ENCODE assay signal across 6 cellular contexts in genomic region chr11:65353900-65354264, GRCh38. TPM values are rescaled to one million over a fixed set of nuclear protein-coding genes. Genes with fewer than 3 reads are reported as not detected.
DNase-seq lines count a peak whose midpoint lies in the region; ATAC-seq and TF ChIP-seq lines count a peak whose summit lies in the region.

No MANE protein-coding gene starts in this region.

- peak; percentile 0 for ATAC-seq in mucosa of descending colon

- peak overlapping the region; percentile 55 for H3K9ac ChIP-seq in adipocyte (ENCODE audit: low read length)

- H3K36me3 ChIP-seq in adipocyte (ENCODE audit: control insufficient read depth, insufficient read depth, low read length, severe bottlenecking) (peaks cover 44% of the 10 kb centered on the region), mucosa of descending colon (ENCODE audit: low read depth) (peaks cover 10% of the 10 kb centered on the region)

- peaks cover 12% of the 10 kb centered on the region for H3K27me3 ChIP-seq in adipocyte (replicated peaks; ENCODE audit: control insufficient read depth, insufficient read depth, low read length)

- H3K4me1 ChIP-seq in adipocyte (ENCODE audit: control insufficient read depth, insufficient read depth, low read length) (peaks cover 16% of the 10 kb centered on the region), mucosa of descending colon (ENCODE audit: low read depth) (peaks cover 11% of the 10 kb centered on the region)

- H3K4me3 ChIP-seq in adipocyte (ENCODE audit: low read length): peak overlapping the region; percentile 81
- H3K4me3 ChIP-seq in mucosa of descending colon: no peak overlapping the region

- H3K9me3 ChIP-seq in adipocyte (ENCODE audit: control insufficient read depth, low read length) (no peaks in the 10 kb centered on the region), mucosa of descending colon (no peaks in the 10 kb centered on the region)

- intact Hi-C loops in mucosa of descending colon (cut with DNase I, micrococcal nuclease): no loop called here

- DNase-seq in DMS53 treated with DMSO at 0.1 percent for 48 hours (lab: John Stamatoyannopoulos, UW; ENCODE audit: unreplicated experiment): peak; percentile 37
- no peak for DNase-seq in adipocyte (ENCODE audit: low read depth)
- peak in 1 of 3 donors; percentile 54 for DNase-seq in mucosa of descending colon
- DNase-seq in NCI-H226: no peak
- DNase-seq in NK-92 treated with Interleukin-12 subunit alpha and Interleukin-12 subunit beta, amount 100 ng/mL, for 24 hours (lab: John Stamatoyannopoulos, UW): no peak
- no peak for DNase-seq in NCI-H1694 (lab: John Stamatoyannopoulos, UW)

- TF ChIP-seq CTCF in mucosa of descending colon (IDR thresholded peaks at IDR 0.05): no peak

RNA-seq across cellular contexts. Expression of gene TIGD3, which starts 0.7 kb away (rescaled TPM):
- total RNA-seq in mucosa of descending colon: under 1 TPM in 2 of 3 donors, not detected in 1; 0.14 to 0.53 TPM

RNA-seq across cellular contexts. Expression of gene DPF2, which starts 20.2 kb away (rescaled TPM):
- total RNA-seq in mucosa of descending colon: 10 to 100 TPM; 32.8 to 62.9 (median 35.5) TPM

RNA-seq across cellular contexts. Expression of gene SLC25A45, which starts 28.6 kb away (rescaled TPM):
- total RNA-seq in mucosa of descending colon: 10 to 100 TPM in 2 of 3 donors, 1 to 10 TPM in 1; 8.0 to 10.5 (median 10.1) TPM

RNA-seq across cellular contexts. Expression of gene FRMD8, which starts 32.6 kb away (rescaled TPM):
- total RNA-seq in mucosa of descending colon: 10 to 100 TPM; 27.1 to 44.1 (median 42.3) TPM

RNA-seq across cellular contexts. Expression of gene CDC42EP2, which starts 39.2 kb away (rescaled TPM):
- total RNA-seq in mucosa of descending colon: 10 to 100 TPM in 2 of 3 donors, 1 to 10 TPM in 1; 7.0 to 27.4 (median 11.6) TPM
